In genomic region chr21:39094847-39095525, GRCh38 we compare ENCODE assay signal across 12 cellular contexts.
DNase-seq lines count a peak whose midpoint lies in the region; ATAC-seq and TF ChIP-seq lines count a peak whose summit lies in the region.
"Had no signal": no experiment of that assay in that cellular context is flagged by ENCODE, and none has a peak within 500 bp of the region (broad histone marks: within the 10 kb centered on the region; RNA-seq: fewer than 3 reads in every experiment).

No MANE protein-coding gene starts in this region.

- peak overlapping the region; percentile 44 for H3K27ac ChIP-seq in temporal lobe (ENCODE audit: low read depth, low read length)
- H3K27ac ChIP-seq: 22Rv1 had no signal

- CTCF ChIA-PET in WTC11 (lab: Charles Lee) = interaction anchor here (0.9 to 3.5 kb wide), 3 partner anchors 8 to 43 kb away, joined by 3 to 17 read pairs (median 13); no protein-coding TSS in a partner anchor

- peak; percentile 52 for DNase-seq in DMS53 (lab: John Stamatoyannopoulos, UW)
- no peak for DNase-seq in DMS53 treated with DMSO at 0.1 percent for 48 hours (lab: John Stamatoyannopoulos, UW; ENCODE audit: unreplicated experiment)
- DNase-seq in WTC11 (ENCODE audit: low spot score) = no peak
- no peak for DNase-seq in left colon
- DNase-seq in activated naive CD4-positive, alpha-beta T cell treated with anti-CD3 and anti-CD28 coated beads, Interleukin-2, amount 50 U/mL, for 72 hours (ENCODE audit: low spot score in 2 of 2) = no peak
- DNase-seq: activated CD4-positive, CD25-positive, alpha-beta regulatory T cell treated with anti-CD3 and anti-CD28 coated beads, Interleukin-2, amount 50 U/mL, for 72 hours; amniotic stem cell; NCI-H510A had no signal

- no peak overlapping the region for H3K27ac Mint-ChIP-seq in WTC11
- peak overlapping the region in 1 of 2 donors; percentile 4 for H3K27ac Mint-ChIP-seq in activated naive CD4-positive, alpha-beta T cell treated with anti-CD3 and anti-CD28 coated beads, Interleukin-2, amount 50 U/mL, for 72 hours

- H3K9me3 Mint-ChIP-seq in WTC11 = peaks cover 6% of the 10 kb centered on the region
- no peaks in the 10 kb centered on the region for H3K9me3 Mint-ChIP-seq in activated naive CD4-positive, alpha-beta T cell treated with anti-CD3 and anti-CD28 coated beads, Interleukin-2, amount 50 U/mL, for 72 hours

- H3K4me3 Mint-ChIP-seq in WTC11 = no peak overlapping the region

- POLR2A ChIA-PET in WTC11 (lab: Charles Lee) = no interaction called here

- TF ChIP-seq CTCF in WTC11 (IDR thresholded peaks at IDR 0.05) = no peak

- peaks cover 16% of the 10 kb centered on the region for H3K4me1 Mint-ChIP-seq in WTC11

- H3K27me3 Mint-ChIP-seq in WTC11 (ENCODE audit: low read depth) = no peaks in the 10 kb centered on the region; the same call in 1 of the 2 replicates

- peaks cover 4% of the 10 kb centered on the region for H3K36me3 Mint-ChIP-seq in WTC11
- no peaks in the 10 kb centered on the region for H3K36me3 Mint-ChIP-seq in activated naive CD4-positive, alpha-beta T cell treated with anti-CD3 and anti-CD28 coated beads, Interleukin-2, amount 50 U/mL, for 72 hours

- ATAC-seq in WTC11 (no peak), left colon (peak; percentile 90), GM19351 (IDR thresholded peaks at IDR 0.05; ENCODE audit: unreplicated experiment) (no peak), HG03097 (IDR thresholded peaks at IDR 0.05; ENCODE audit: low FRiP score, unreplicated experiment) (no peak)
- ATAC-seq in activated naive CD4-positive, alpha-beta T cell treated with anti-CD3 and anti-CD28 coated beads, Interleukin-2, amount 50 U/mL, for 72 hours = no peak

- intact Hi-C loops in left colon (cut with DNase I, micrococcal nuclease) = no loop called here

TF ChIP-seq in WTC11, 78 proteins besides CTCF, POLR2A, EP300 and RAD21:
- peak; percentile 75 for TF ChIP-seq GABPB1 (CRISPR knock-in tag; IDR thresholded peaks at IDR 0.05)
- TF ChIP-seq E2F4 (CRISPR knock-in tag; IDR thresholded peaks at IDR 0.05; ENCODE audit: borderline replicate concordance, low read depth) = no peak
- no peak for TF ChIP-seq ZBTB21 (CRISPR knock-in tag; IDR thresholded peaks at IDR 0.05; ENCODE audit: borderline replicate concordance)
